9 cellular contexts compared by ENCODE assay signal in genomic region chr1:39410915-39411436, GRCh38.
A peak's percentile ranks its signal among the peaks of the same experiment; 100 is the strongest.
DNase-seq lines count a peak whose midpoint lies in the region; ATAC-seq and TF ChIP-seq lines count a peak whose summit lies in the region.
"Had no signal": no experiment of that assay in that cellular context is flagged by ENCODE, and none has a peak within 500 bp of the region (broad histone marks: within the 10 kb centered on the region; RNA-seq: fewer than 3 reads in every experiment).

No MANE protein-coding gene starts in this region.

- no peak for ATAC-seq in GM18519 (IDR thresholded peaks at IDR 0.05; ENCODE audit: low FRiP score, unreplicated experiment)

- H3K9me3 Mint-ChIP-seq in activated naive CD8-positive, alpha-beta T cell (ENCODE audit: low read depth), result no peaks in the 10 kb centered on the region
- H3K9me3 Mint-ChIP-seq: IgD-negative memory B cell had no signal

- no peaks in the 10 kb centered on the region for H3K9me3 ChIP-seq in BLaER1 treated with 17β-estradiol and CSF1 and Interleukin-3, amounts not matched to agents 10 nM and 100 nM (replicated peaks in 1 of 11)
- H3K9me3 ChIP-seq in SJCRH30 (replicated peaks), result no peaks in the 10 kb centered on the region
- H3K9me3 ChIP-seq in cardiac muscle cell (ENCODE audit: low read depth), result no peaks in the 10 kb centered on the region
- H3K9me3 ChIP-seq in trophoblast cell (ENCODE audit: insufficient read depth, low read depth, low read length), result no peaks in the 10 kb centered on the region

- peaks cover 58 to 84% (median 75%) of the 10 kb centered on the region in 11 experiments for H4K20me1 ChIP-seq in BLaER1 treated with 17β-estradiol and CSF1 and Interleukin-3, amounts not matched to agents 10 nM and 100 nM

- no peak overlapping the region for H2BK12ac ChIP-seq in trophoblast cell (ENCODE audit: low read length)

- no peak overlapping the region for H3K4ac ChIP-seq in trophoblast cell (ENCODE audit: low read depth, low read length)

- no peak overlapping the region for H2BK120ac ChIP-seq in trophoblast cell (ENCODE audit: insufficient read depth, low read length, poor library complexity)

- H3K36me3 ChIP-seq in BLaER1 treated with 17β-estradiol and CSF1 and Interleukin-3, amounts not matched to agents 10 nM and 100 nM, result peaks cover 21 to 48% (median 37%) of the 10 kb centered on the region in 11 experiments; a peak in 21 of 22 replicates
- peaks cover 14% of the 10 kb centered on the region for H3K36me3 ChIP-seq in SJCRH30
- no peaks in the 10 kb centered on the region for H3K36me3 ChIP-seq in cardiac muscle cell
- H3K36me3 ChIP-seq in trophoblast cell (ENCODE audit: control insufficient read depth in 1 of 2, insufficient read depth in 2 of 2, low read length in 2 of 2), result peaks cover 9 to 17% of the 10 kb centered on the region in 2 experiments

- peaks cover 10% of the 10 kb centered on the region for H3K79me2 ChIP-seq in trophoblast cell (ENCODE audit: control insufficient read depth, insufficient read depth, low read length, poor library complexity)

- peak overlapping the region in 4 of 11 experiments; percentile 15 to 90 (median 30); a peak in 2 of 22 replicates for H3K27ac ChIP-seq in BLaER1 treated with 17β-estradiol and CSF1 and Interleukin-3, amounts not matched to agents 10 nM and 100 nM
- H3K27ac ChIP-seq in SJCRH30 (no peak overlapping the region), cardiac muscle cell (peak overlapping the region; percentile 58), trophoblast cell (ENCODE audit: low read depth, low read length) (no peak overlapping the region)

- H3K36me3 Mint-ChIP-seq in activated naive CD8-positive, alpha-beta T cell, result peaks cover 3% of the 10 kb centered on the region
- H3K36me3 Mint-ChIP-seq: IgD-negative memory B cell had no signal

- H4K91ac ChIP-seq in trophoblast cell (ENCODE audit: low read depth, low read length), result no peak overlapping the region

- no peak overlapping the region for H3K23ac ChIP-seq in trophoblast cell (ENCODE audit: low read length)

- no peak overlapping the region for H2BK5ac ChIP-seq in trophoblast cell (ENCODE audit: low read depth, low read length, poor library complexity)

- no peak overlapping the region for H3K14ac ChIP-seq in trophoblast cell (ENCODE audit: low read length)

- H3K4me1 Mint-ChIP-seq in activated naive CD8-positive, alpha-beta T cell (ENCODE audit: low read depth), result peaks cover 63% of the 10 kb centered on the region

- no CpG with 5 or more reads among the region's 3 CpGs for WGBS in trophoblast cell (ENCODE audit: extremely low coverage, insufficient coverage, insufficient read length)

- peak overlapping the region; percentile 82 to 98 (median 94) for H3K4me2 ChIP-seq in BLaER1 treated with 17β-estradiol and CSF1 and Interleukin-3, amounts not matched to agents 10 nM and 100 nM
- peak overlapping the region; percentile 11 for H3K4me2 ChIP-seq in trophoblast cell (ENCODE audit: low read length)

- H3K27ac Mint-ChIP-seq in activated naive CD8-positive, alpha-beta T cell, result no peak overlapping the region

- peak; percentile 91 for TF ChIP-seq CTCF in cardiac muscle cell (IDR thresholded peaks at IDR 0.05; ENCODE audit: low read depth, low read length)

- no peak overlapping the region for H2AK5ac ChIP-seq in trophoblast cell (ENCODE audit: low read length)

- no peak overlapping the region for H4K12ac ChIP-seq in trophoblast cell (ENCODE audit: low read depth, low read length)

- peak overlapping the region; percentile 65 for H3K4me3 Mint-ChIP-seq in activated naive CD8-positive, alpha-beta T cell

- no peak overlapping the region for H4K8ac ChIP-seq in trophoblast cell (ENCODE audit: low read depth, low read length)

- H3K79me1 ChIP-seq in trophoblast cell (ENCODE audit: low read length), result peaks cover 12% of the 10 kb centered on the region

- H3K4me3 ChIP-seq in BLaER1 treated with 17β-estradiol and CSF1 and Interleukin-3, amounts not matched to agents 10 nM and 100 nM, result peak overlapping the region in 9 of 10 experiments; percentile 71 to 96 (median 88); a peak in 17 of 20 replicates
- H3K4me3 ChIP-seq in SJCRH30, result no peak overlapping the region
- H3K4me3 ChIP-seq in cardiac muscle cell, result no peak overlapping the region
- no peak overlapping the region for H3K4me3 ChIP-seq in trophoblast cell (ENCODE audit: low read depth, low read length)

- no peaks in the 10 kb centered on the region for H3K27me3 ChIP-seq in BLaER1 treated with 17β-estradiol and CSF1 and Interleukin-3, amounts not matched to agents 10 nM and 100 nM
- H3K27me3 ChIP-seq in SJCRH30 (no peaks in the 10 kb centered on the region), cardiac muscle cell (no peaks in the 10 kb centered on the region), trophoblast cell (ENCODE audit: insufficient read depth, low read length) (no peaks in the 10 kb centered on the region)

- DNase-seq in HT-29 (ENCODE audit: low spot score) (peak; percentile 93), SJCRH30 (peak; percentile 84 to 89), cardiac muscle cell (ENCODE audit: low read depth in 1 of 2, low spot score in 1 of 2) (peak; percentile 95), trophoblast cell (peak; percentile 16 to 29), ureter (ENCODE audit: low spot score) (peak; percentile 85)

- H3K9ac ChIP-seq in BLaER1 treated with 17β-estradiol and CSF1 and Interleukin-3, amounts not matched to agents 10 nM and 100 nM, result peak overlapping the region; percentile 36 to 95 (median 88)
- no peak overlapping the region for H3K9ac ChIP-seq in trophoblast cell (ENCODE audit: low read length)

- H3K18ac ChIP-seq in trophoblast cell (ENCODE audit: low read length), result no peak overlapping the region

- H3K27me3 Mint-ChIP-seq in activated naive CD8-positive, alpha-beta T cell, result no peaks in the 10 kb centered on the region
- H3K27me3 Mint-ChIP-seq: IgD-negative memory B cell had no signal

- no peak overlapping the region for H2AFZ ChIP-seq in trophoblast cell (ENCODE audit: insufficient read depth, low read length, poor library complexity)

- H3K4me1 ChIP-seq in BLaER1 treated with 17β-estradiol and CSF1 and Interleukin-3, amounts not matched to agents 10 nM and 100 nM, result peaks cover 70 to 81% (median 75%) of the 10 kb centered on the region in 10 experiments
- H3K4me1 ChIP-seq in SJCRH30 (peaks cover 66% of the 10 kb centered on the region), cardiac muscle cell (ENCODE audit: low read depth) (peaks cover 21% of the 10 kb centered on the region), trophoblast cell (ENCODE audit: control insufficient read depth in 1 of 2, insufficient read depth in 2 of 2, low read length in 2 of 2) (peaks cover 2 to 15% of the 10 kb centered on the region in 2 experiments)

Comparison
In these comparisons a context has a peak if more than half of its experiments do, and no peak if none do; other contexts are left out.
1. H3K4me3 ChIP-seq: peak in BLaER1 treated with 17β-estradiol and CSF1 and Interleukin-3, amounts not matched to agents 10 nM and 100 nM (9 of 10); none in SJCRH30 (single experiment), cardiac muscle cell (single experiment) and trophoblast cell (single experiment).
2. DNase-seq: peak in every context shown above with its lines; median percentile 95 in cardiac muscle cell; 93 in HT-29; 86 in SJCRH30; 85 in ureter; 22 in trophoblast cell.